23 cellular contexts compared by ENCODE assay signal in the genomic region with DNA sequence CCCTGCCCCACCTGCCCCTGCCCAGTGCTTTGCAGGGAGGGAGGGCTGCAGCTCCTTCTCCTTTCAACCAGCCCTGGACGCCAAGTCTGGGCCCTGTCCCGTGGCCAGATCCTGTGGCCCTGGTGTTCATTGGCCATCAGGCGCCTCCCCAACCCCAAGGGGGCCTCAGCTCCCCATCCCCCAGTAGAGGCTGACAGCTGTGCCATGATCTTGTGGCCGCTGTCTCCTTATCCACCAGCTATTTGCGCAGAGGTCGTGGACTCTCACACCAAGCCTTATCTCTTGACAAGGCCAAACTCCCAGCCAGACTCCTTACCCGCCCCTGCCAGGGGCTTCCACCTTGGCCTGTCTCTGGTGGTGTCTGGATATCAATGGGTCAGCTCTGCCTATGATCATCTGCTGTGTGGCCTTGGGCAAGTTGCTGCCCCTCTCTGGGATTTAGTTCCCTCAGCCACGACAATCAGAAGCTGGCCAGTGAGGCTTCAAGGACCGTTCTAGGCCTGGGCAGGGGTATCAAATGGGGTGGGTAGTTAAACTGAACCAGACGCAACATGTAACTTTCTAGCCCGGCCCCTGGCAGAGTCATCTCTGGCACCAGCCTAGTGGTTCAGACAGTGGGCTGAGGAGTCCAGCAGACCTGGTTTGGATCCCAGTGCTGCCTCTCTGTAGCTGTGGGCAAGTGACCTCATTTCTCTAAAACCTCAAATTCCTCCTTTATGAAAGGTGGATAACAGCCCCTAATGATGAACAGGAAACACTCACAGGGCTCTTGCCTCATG. TPM values are rescaled to one million over a fixed set of nuclear protein-coding genes. Genes with fewer than 3 reads are reported as not detected.
DNase-seq lines count a peak whose midpoint lies in the region; ATAC-seq and TF ChIP-seq lines count a peak whose summit lies in the region.
"Had no signal": no experiment of that assay in that cellular context is flagged by ENCODE, and none has a peak within 500 bp of the region (broad histone marks: within the 10 kb centered on the region; RNA-seq: fewer than 3 reads in every experiment).

No MANE protein-coding gene starts in this region.

- BruUV-seq in mammary epithelial cell (replicated peaks; lab: Mats Ljungman, UMichigan): no TSS peak
- BruUV-seq in MCF 10A (replicated peaks; lab: Mats Ljungman, UMichigan): no TSS peak

- H3K4me3 ChIP-seq in mammary epithelial cell (replicated peaks in 1 of 3; ENCODE audit: insufficient read depth in 1 of 3, low read depth in 2 of 3, low read length in 3 of 3): no peak overlapping the region
- no peak overlapping the region for H3K4me3 ChIP-seq in cardiac fibroblast (replicated peaks in 1 of 2; ENCODE audit: low read depth in 2 of 2, low read length in 2 of 2)
- no peak overlapping the region for H3K4me3 ChIP-seq in aorta (ENCODE audit: low read length in 2 of 2)
- H3K4me3 ChIP-seq: A549, HAP-1, tibial artery had no signal

- peaks cover 5% of the 10 kb centered on the region for H3K36me3 Mint-ChIP-seq in MCF 10A (ENCODE audit: insufficient read depth, unreplicated experiment)

- CTCF ChIA-PET in mammary epithelial cell (lab: Charles Lee; ENCODE audit: low non-redundant PET) (no interaction called here), MCF 10A (lab: Yijun Ruan, JAX) (interaction anchor here (0.9 kb wide), 2 partner anchors 28 to 265 kb away, joined by 4 to 5 read pairs; no protein-coding TSS in a partner anchor)

- intact Hi-C loops in mammary epithelial cell (cut with micrococcal nuclease): no loop called here
- intact Hi-C loops in MCF 10A (cut with micrococcal nuclease): no loop called here
- intact Hi-C loops in aorta (cut with DNase I): no loop called here

- POLR2A ChIA-PET in MCF 10A (lab: Yijun Ruan, JAX): interaction anchor here (0.9 kb wide), 1 partner anchor 1468 kb away, joined by 4 read pairs; a partner anchor contains a TSS

- H3K4me2 ChIP-seq in mammary epithelial cell (ENCODE audit: insufficient read depth, low read depth, low read length): no peak overlapping the region
- H3K4me2 ChIP-seq: A549 had no signal

- H3K4me1 Mint-ChIP-seq in MCF 10A (ENCODE audit: insufficient read depth, unreplicated experiment): no peaks in the 10 kb centered on the region

- no peak for ATAC-seq in aorta (ENCODE audit: low FRiP score)
- ATAC-seq: A549, sciatic nerve had no signal

- H3K79me2 ChIP-seq in mammary epithelial cell (ENCODE audit: insufficient read depth, low read length): no peaks in the 10 kb centered on the region

- H3K27ac ChIP-seq in mammary epithelial cell (ENCODE audit: insufficient read depth, low read depth, low read length) (no peak overlapping the region), aorta (ENCODE audit: low read depth in 1 of 2, low read length in 2 of 2) (no peak overlapping the region)
- H3K27ac ChIP-seq: A549, neutrophil, tibial artery had no signal

- H3K9me3 Mint-ChIP-seq in MCF 10A (ENCODE audit: unreplicated experiment): no peaks in the 10 kb centered on the region
- H3K9me3 Mint-ChIP-seq: CD4-positive, alpha-beta T cell had no signal

- DNase-seq in mammary epithelial cell (peak; percentile 74), MCF 10A (ENCODE audit: unreplicated experiment) (no peak), RPMI7951 (ENCODE audit: low read depth) (peak; percentile 78), cardiac fibroblast (ENCODE audit: low read depth in 2 of 2) (peak; percentile 31 to 43), occipital lobe (lab: John Stamatoyannopoulos, UW) (no peak), NCI-H1092 treated with DMSO at 0.1 percent for 48 hours (lab: John Stamatoyannopoulos, UW) (no peak), aorta (no peak)
- no peak for DNase-seq in stimulated activated CD4-positive, alpha-beta T cell treated with anti-CD3 and anti-CD28 coated beads, Interleukin-12 subunit alpha, Interleukin-12 subunit beta, amount 100 ng/mL, for 4 hours
- DNase-seq: amygdala; CD4-positive, alpha-beta T cell; cortex of kidney; head of caudate nucleus; islet precursor cell; midbrain; NCI-H1105 treated with DMSO at 0.1 percent for 48 hours; NCI-H2171; stimulated activated CD4-positive, alpha-beta T cell treated with anti-CD3 and anti-CD28 coated beads, Interleukin-4, amount 100 ng/mL, for 4 hours; tibial artery had no signal

- dilution Hi-C loops in mammary epithelial cell (cut with HindIII; ENCODE audit: low sequenced_read_pairs): no loop called here

- H3K4me3 Mint-ChIP-seq in MCF 10A (ENCODE audit: unreplicated experiment): no peak overlapping the region
- H3K4me3 Mint-ChIP-seq: CD4-positive, alpha-beta T cell had no signal

- H3K9me3 ChIP-seq in mammary epithelial cell (replicated peaks; ENCODE audit: insufficient read depth, low read length): no peaks in the 10 kb centered on the region
- H3K9me3 ChIP-seq in aorta (ENCODE audit: control insufficient read depth, low read length): no peaks in the 10 kb centered on the region
- H3K9me3 ChIP-seq: A549, HAP-1, neutrophil, tibial artery had no signal

- H3K27me3 ChIP-seq in mammary epithelial cell (ENCODE audit: insufficient read depth, low read length) (peaks cover 12% of the 10 kb centered on the region), aorta (ENCODE audit: control insufficient read depth in 1 of 2, insufficient read depth in 2 of 2, low read length in 1 of 2) (no peaks in the 10 kb centered on the region)
- H3K27me3 ChIP-seq: tibial artery had no signal

- TF ChIP-seq CTCF in mammary epithelial cell (conservative IDR thresholded peaks at IDR 0.05 in 1 of 2, IDR thresholded peaks at IDR 0.05 in 1 of 2; ENCODE audit: extremely low read depth in 1 of 2, insufficient read depth in 1 of 2, low read depth in 1 of 2, low read length in 2 of 2) (no peak), MCF 10A (IDR thresholded peaks at IDR 0.05; ENCODE audit: unreplicated experiment) (no peak), cardiac fibroblast (IDR thresholded peaks at IDR 0.05; ENCODE audit: low read depth, low read length) (no peak)

- no peak overlapping the region for H3K9ac ChIP-seq in mammary epithelial cell (ENCODE audit: insufficient read depth, low read length)

- 29% methylated on average over 5 of the region's 11 CpGs for WGBS in mammary epithelial cell (ENCODE audit: low coverage, missing lambda C conversion rate)
- 91 to 95% methylated on average over 11 of the region's 11 CpGs for WGBS in aorta, 2 donors

- H3K4me1 ChIP-seq in mammary epithelial cell (ENCODE audit: insufficient read depth, low read length): peaks cover 13% of the 10 kb centered on the region
- no peaks in the 10 kb centered on the region for H3K4me1 ChIP-seq in aorta (ENCODE audit: control insufficient read depth in 1 of 2, insufficient read depth in 2 of 2, low read length in 2 of 2)
- H3K4me1 ChIP-seq: A549, HAP-1 had no signal

- peaks cover 17% of the 10 kb centered on the region for H3K27me3 Mint-ChIP-seq in MCF 10A (ENCODE audit: insufficient read depth, unreplicated experiment)

- H3K27ac Mint-ChIP-seq in MCF 10A (ENCODE audit: low read depth, unreplicated experiment): no peak overlapping the region
- H3K27ac Mint-ChIP-seq: CD4-positive, alpha-beta T cell had no signal

- H2AFZ ChIP-seq in mammary epithelial cell (ENCODE audit: low read depth, low read length): no peak overlapping the region

- in situ Hi-C loops in mammary epithelial cell (cut with MboI; ENCODE audit: low sequenced_read_pairs in 2 of 2): no loop called here

- H3K36me3 ChIP-seq in mammary epithelial cell (ENCODE audit: insufficient read depth, low read length): no peaks in the 10 kb centered on the region
- no peaks in the 10 kb centered on the region for H3K36me3 ChIP-seq in aorta (ENCODE audit: control insufficient read depth in 1 of 2, insufficient read depth in 2 of 2, low read length in 1 of 2)
- H3K36me3 ChIP-seq: HAP-1, neutrophil, tibial artery had no signal

- no peaks in the 10 kb centered on the region for H4K20me1 ChIP-seq in mammary epithelial cell (ENCODE audit: insufficient read depth, low read length)

RNA-seq across cellular contexts. Expression of a gene that starts 3.3 kb away (rescaled TPM):
- total RNA-seq in mammary epithelial cell (10 to 100 TPM in 1 of 2 donors, under 1 TPM in 1; 0.94 to 13.3 TPM), MCF 10A (2022) (not detected in 2 replicates), occipital lobe (1.1 TPM), aorta (10 to 100 TPM; 37.5 to 48.5 TPM)
- polyA plus RNA-seq in mammary epithelial cell (0.28 TPM), aorta (10 to 100 TPM; 17.4 to 18.4 TPM)
- polyA minus RNA-seq in mammary epithelial cell: not detected
- total RNA-seq in RPMI7951 (2014; rRNA removed; shearing (Covaris generic)): 0.88 and 0.96 TPM in 2 replicates

RNA-seq across cellular contexts. Expression of a gene that starts 21.0 kb away (rescaled TPM):
- total RNA-seq in mammary epithelial cell (10 to 100 TPM; 73.2 to 96.5 TPM), MCF 10A (2022) (72.8 and 75.5 TPM in 2 replicates), occipital lobe (40.1 TPM), aorta (10 to 100 TPM; 55.6 to 61.7 TPM)
- polyA plus RNA-seq in mammary epithelial cell (107 TPM), aorta (10 to 100 TPM; 81.0 to 90.7 TPM)
- 41.7 TPM for polyA minus RNA-seq in mammary epithelial cell
- 78.2 and 125 TPM in 2 replicates for total RNA-seq in RPMI7951 (2014; rRNA removed; shearing (Covaris generic))

RNA-seq across cellular contexts. Expression of a gene that starts 27.6 kb away (rescaled TPM):
- total RNA-seq in mammary epithelial cell (100 to 1,000 TPM in 1 of 2 donors, 10 to 100 TPM in 1; 99.4 to 331 TPM), MCF 10A (2022) (131 and 170 TPM in 2 replicates), occipital lobe (49.6 TPM), aorta (100 to 1,000 TPM; 113 to 133 TPM)
- polyA plus RNA-seq in mammary epithelial cell (129 TPM), aorta (10 to 100 TPM; 52.8 to 81.2 TPM)
- polyA minus RNA-seq in mammary epithelial cell: 116 TPM
- total RNA-seq in RPMI7951 (2014; rRNA removed; shearing (Covaris generic)): 82.4 and 107 TPM in 2 replicates

RNA-seq across cellular contexts. Expression of a gene that starts 39.6 kb away (rescaled TPM):
- 10 to 100 TPM; 33.7 to 34.3 TPM for total RNA-seq in mammary epithelial cell
- polyA plus RNA-seq in mammary epithelial cell: 50.7 TPM
- 8.3 TPM for polyA minus RNA-seq in mammary epithelial cell
- 24.8 and 26.4 TPM in 2 replicates for total RNA-seq in MCF 10A (2022)
- total RNA-seq in RPMI7951 (2014; rRNA removed; shearing (Covaris generic)): 53.9 and 65.9 TPM in 2 replicates
- total RNA-seq in occipital lobe: 19.5 TPM
- 10 to 100 TPM; 15.9 to 21.2 TPM for total RNA-seq in aorta
- polyA plus RNA-seq in aorta: 10 to 100 TPM; 12.9 to 20.4 TPM

RNA-seq across cellular contexts. Expression of a gene that starts 44.4 kb away (rescaled TPM):
- total RNA-seq in mammary epithelial cell (not detected), MCF 10A (2022) (not detected in 2 replicates), occipital lobe (9.2 TPM), aorta (not detected)
- polyA plus RNA-seq in mammary epithelial cell (not detected), aorta (under 1 TPM in 1 of 2 donors, not detected in 1; 0.82 TPM)
- not detected for polyA minus RNA-seq in mammary epithelial cell
- 0.20 TPM in 1 of 2 replicates, not detected in the other for total RNA-seq in RPMI7951 (2014; rRNA removed; shearing (Covaris generic))
- total RNA-seq: G401 had no signal

Comparison
In these comparisons a context has a peak if more than half of its experiments do, and no peak if none do; other contexts are left out.
1. DNase-seq: peak in mammary epithelial cell (single experiment), RPMI7951 (single experiment) and cardiac fibroblast (2 of 2); none in MCF 10A (single experiment), occipital lobe (single experiment), stimulated activated CD4-positive, alpha-beta T cell treated with anti-CD3 and anti-CD28 coated beads, Interleukin-12 subunit alpha, Interleukin-12 subunit beta, amount 100 ng/mL, for 4 hours (single experiment), NCI-H1092 treated with DMSO at 0.1 percent for 48 hours (single experiment) and aorta (0 of 2).